5 cellular contexts compared by ENCODE assay signal in the genomic region with DNA sequence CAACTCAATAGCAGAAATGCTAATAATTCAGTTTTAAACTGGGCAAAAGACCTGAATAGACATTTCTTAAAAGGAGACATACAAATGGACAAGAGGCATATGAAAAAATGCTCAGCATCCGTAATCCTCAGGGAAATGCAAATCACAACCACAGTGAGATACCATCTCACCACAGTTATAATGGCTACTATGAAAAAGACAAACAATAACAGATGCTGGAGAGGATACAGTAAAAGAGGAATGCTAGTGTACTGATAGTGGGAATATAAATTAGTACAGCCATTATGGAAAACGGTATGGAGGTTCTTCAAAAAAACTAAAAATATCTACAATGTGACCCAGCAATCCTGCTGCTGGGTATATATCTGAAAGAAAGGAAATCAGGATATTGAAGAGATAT.
"Had no signal": no experiment of that assay in that cellular context is flagged by ENCODE, and none has a peak within 500 bp of the region (broad histone marks: within the 10 kb centered on the region; RNA-seq: fewer than 3 reads in every experiment).

No MANE protein-coding gene starts in this region.

- H3K4me3 ChIP-seq: K562 had no signal

- H3K27ac ChIP-seq: HL-60, KMS-11 had no signal

- DNase-seq: IMR-90, KBM-7 had no signal
